10 cellular contexts compared by ENCODE assay signal in genomic region chr10:75097666-75098285, GRCh38. TPM values are rescaled to one million over a fixed set of nuclear protein-coding genes. Genes with fewer than 3 reads are reported as not detected.
DNase-seq lines count a peak whose midpoint lies in the region; ATAC-seq and TF ChIP-seq lines count a peak whose summit lies in the region.
"Had no signal": no experiment of that assay in that cellular context is flagged by ENCODE, and none has a peak within 500 bp of the region (broad histone marks: within the 10 kb centered on the region; RNA-seq: fewer than 3 reads in every experiment).

No MANE protein-coding gene starts in this region.

- WGBS in heart left ventricle, 4 donors = 92 to 97% (median 93%) methylated on average over 8 to 11 of the region's 11 CpGs
- WGBS in smooth muscle cell (ENCODE audit: low lambda C conversion rate) = 94% methylated on average over 11 of the region's 11 CpGs

- DNase-seq in heart left ventricle = no peak
- DNase-seq in right atrium auricular region (ENCODE audit: low spot score) = no peak
- peak; percentile 27 for DNase-seq in NCI-H2196 (lab: John Stamatoyannopoulos, UW; ENCODE audit: unreplicated experiment)
- no peak for DNase-seq in epithelial cell of proximal tubule (ENCODE audit: low read depth)
- no peak for DNase-seq in smooth muscle cell (lab: John Stamatoyannopoulos, UW; ENCODE audit: unreplicated experiment)
- no peak for DNase-seq in germinal center (ENCODE audit: low spot score)
- DNase-seq in NCI-H1105 (lab: John Stamatoyannopoulos, UW) = no peak
- DNase-seq: stimulated activated CD4-positive, alpha-beta T cell treated with anti-CD3 and anti-CD28 coated beads, Interleukin-1b, Interleukin-23, amount 100 ng/mL, for 48 hours; trophoblast cell had no signal

- H2AFZ ChIP-seq in smooth muscle cell (ENCODE audit: low read depth) = no peak overlapping the region

- H3K36me3 ChIP-seq in heart left ventricle (peaks cover 0 to 4% (median 0%) of the 10 kb centered on the region in 9 donors), right atrium auricular region (no peaks in the 10 kb centered on the region), smooth muscle cell (ENCODE audit: low read depth) (no peaks in the 10 kb centered on the region)

- no peak overlapping the region for H3K9ac ChIP-seq in smooth muscle cell (ENCODE audit: low read depth)

- intact Hi-C loops in heart left ventricle (cut with DNase I) = loop anchor here in 7 of 10 donors (2.0 to 10.0 kb wide), 8 partner anchors 63 to 835 kb away; no protein-coding TSS in a partner anchor

- no peak overlapping the region for H3K27ac ChIP-seq in heart left ventricle
- H3K27ac ChIP-seq in right atrium auricular region = no peak overlapping the region
- no peak overlapping the region for H3K27ac ChIP-seq in smooth muscle cell (ENCODE audit: low read depth)

- H3K4me3 ChIP-seq in heart left ventricle (no peak overlapping the region), right atrium auricular region (no peak overlapping the region), epithelial cell of proximal tubule (ENCODE audit: low read depth, low read length) (no peak overlapping the region), smooth muscle cell (no peak overlapping the region)

- no peak overlapping the region for H3K4me2 ChIP-seq in smooth muscle cell

- TF ChIP-seq CTCF in heart left ventricle (IDR thresholded peaks at IDR 0.05) (peak in 7 of 12 donors; percentile 16 to 33 (median 19)), right atrium auricular region (IDR thresholded peaks at IDR 0.05) (peak in 1 of 2 donors; percentile 33), epithelial cell of proximal tubule (conservative IDR thresholded peaks at IDR 0.05; ENCODE audit: low read depth, low read length) (peak; percentile 41), smooth muscle cell (IDR thresholded peaks at IDR 0.05; ENCODE audit: borderline replicate concordance, insufficient read depth, poor library complexity, severe bottlenecking) (peak; percentile 20)

- no peaks in the 10 kb centered on the region for H4K20me1 ChIP-seq in smooth muscle cell (ENCODE audit: low read depth)

- H3K27me3 ChIP-seq in heart left ventricle = no peaks in the 10 kb centered on the region
- H3K27me3 ChIP-seq in right atrium auricular region = no peaks in the 10 kb centered on the region
- H3K27me3 ChIP-seq in smooth muscle cell (ENCODE audit: low read depth) = peaks cover 6% of the 10 kb centered on the region

- H3F3A ChIP-seq in smooth muscle cell (ENCODE audit: low read depth) = no peaks in the 10 kb centered on the region

- ATAC-seq in heart left ventricle = no peak
- no peak for ATAC-seq in activated CD4-positive, CD25-positive, alpha-beta regulatory T cell treated with anti-CD3 and anti-CD28 coated beads, Interleukin-2, amount 50 U/mL, for 24 hours

- no peak for TF ChIP-seq POLR2A in heart left ventricle (IDR thresholded peaks at IDR 0.05)

- no peaks in the 10 kb centered on the region for H3K79me2 ChIP-seq in smooth muscle cell (ENCODE audit: low read depth)

- H3K9me3 ChIP-seq in heart left ventricle (no peaks in the 10 kb centered on the region), right atrium auricular region (no peaks in the 10 kb centered on the region), smooth muscle cell (replicated peaks; ENCODE audit: low read depth) (no peaks in the 10 kb centered on the region)

- H3K4me1 ChIP-seq in heart left ventricle (peaks cover 0 to 29% (median 10%) of the 10 kb centered on the region in 12 donors), right atrium auricular region (peaks cover 0 to 18% of the 10 kb centered on the region in 2 donors), smooth muscle cell (ENCODE audit: low read depth) (no peaks in the 10 kb centered on the region)

RNA-seq across cellular contexts. Expression of gene SAMD8, which starts 13.7 kb away (rescaled TPM):
- 10 to 100 TPM; 19.4 to 43.0 (median 25.1) TPM for total RNA-seq in heart left ventricle
- 10 to 100 TPM in 1 of 2 donors, 1 to 10 TPM in 1; 7.5 to 10.1 TPM for polyA plus RNA-seq in heart left ventricle
- 10 to 100 TPM; 24.7 to 26.3 TPM for total RNA-seq in right atrium auricular region
- 8.0 and 11.3 TPM in 2 replicates for total RNA-seq in epithelial cell of proximal tubule
- total RNA-seq in smooth muscle cell = 30.1 and 35.4 TPM in 2 replicates
- 7.4 and 9.7 TPM in 2 replicates for polyA plus RNA-seq in smooth muscle cell
